ENCODE assay signal across 13 cellular contexts in genomic region chr19:11166281-11167142, GRCh38. TPM values are rescaled to one million over a fixed set of nuclear protein-coding genes. Genes with fewer than 3 reads are reported as not detected.
DNase-seq lines count a peak whose midpoint lies in the region; ATAC-seq, FAIRE-seq and TF ChIP-seq lines count a peak whose summit lies in the region.
"Had no signal": no experiment of that assay in that cellular context is flagged by ENCODE, and none has a peak within 500 bp of the region (broad histone marks: within the 10 kb centered on the region; RNA-seq: fewer than 3 reads in every experiment).

No MANE protein-coding gene starts in this region.

- H2AFZ ChIP-seq in HepG2 (ENCODE audit: low read length): no peak overlapping the region

- H3K36me3 ChIP-seq in liver (ENCODE audit: control insufficient read depth in 4 of 4, insufficient read depth in 3 of 4, low read depth in 1 of 4, low read length in 3 of 4) (peaks cover 5 to 15% (median 9%) of the 10 kb centered on the region in 4 donors), HepG2 (replicated peaks in 1 of 2; ENCODE audit: control insufficient read depth in 1 of 2, insufficient read depth in 2 of 2, low read length in 2 of 2) (peaks cover 4 to 7% of the 10 kb centered on the region in 2 experiments; a peak in 1 of 5 replicates), heart left ventricle (peaks cover 0 to 72% (median 63%) of the 10 kb centered on the region in 9 donors), aorta (ENCODE audit: control insufficient read depth in 1 of 2, insufficient read depth in 2 of 2, low read length in 1 of 2) (peaks cover 0 to 5% of the 10 kb centered on the region in 2 donors)

- no TSS peak for BruUV-seq in HepG2 (replicated peaks; lab: Mats Ljungman, UMichigan)

- no peak overlapping the region for H3K9ac ChIP-seq in liver (ENCODE audit: low read depth in 1 of 2, low read length in 2 of 2)
- H3K9ac ChIP-seq in HepG2 (ENCODE audit: insufficient read depth, low read depth, low read length): no peak overlapping the region

- H3K4me1 ChIP-seq in liver (ENCODE audit: control insufficient read depth in 4 of 4, insufficient read depth in 4 of 4, low read length in 3 of 4) (peaks cover 0 to 24% (median 12%) of the 10 kb centered on the region in 4 donors), HepG2 (ENCODE audit: insufficient read depth, low read length) (no peaks in the 10 kb centered on the region), heart left ventricle (peaks cover 3 to 43% (median 33%) of the 10 kb centered on the region in 12 donors), aorta (ENCODE audit: control insufficient read depth in 1 of 2, insufficient read depth in 2 of 2, low read length in 2 of 2) (no peaks in the 10 kb centered on the region)

- POLR2A ChIA-PET in HepG2 (lab: Yijun Ruan, JAX): interaction anchor here (1.6 kb wide), 1 partner anchor 23 kb away, joined by 4 read pairs; no protein-coding TSS in a partner anchor

- H3K27me3 ChIP-seq in liver (ENCODE audit: control insufficient read depth in 4 of 4, insufficient read depth in 4 of 4, low read length in 3 of 4) (no peaks in the 10 kb centered on the region), HepG2 (ENCODE audit: control insufficient read depth in 1 of 2, insufficient read depth in 2 of 2, low read length in 2 of 2) (no peaks in the 10 kb centered on the region), heart left ventricle (no peaks in the 10 kb centered on the region), aorta (ENCODE audit: control insufficient read depth in 1 of 2, insufficient read depth in 2 of 2, low read length in 1 of 2) (no peaks in the 10 kb centered on the region)

- DNase-seq in HepG2 (ENCODE audit: low spot score): no peak
- peak; percentile 38 to 76 (median 57) for DNase-seq in heart left ventricle
- DNase-seq in posterior vena cava (ENCODE audit: low spot score): peak; percentile 88
- DNase-seq in aorta: peak in 1 of 2 donors; percentile 60
- DNase-seq in activated CD4-positive, alpha-beta T cell treated with anti-CD3 and anti-CD28 coated beads, Interleukin-2, amount 50 U/mL, for 48 hours: no peak
- DNase-seq in iPS-NIHi7 (ENCODE audit: extremely low spot score): no peak
- DNase-seq: DND-41; effector CD8-positive, alpha-beta T cell; OCI-M1; stimulated activated CD4-positive, alpha-beta T cell treated with anti-CD3 and anti-CD28 coated beads, Interleukin-4, amount 100 ng/mL, for 1 hour; stimulated activated naive CD8-positive, alpha-beta T cell treated with anti-CD3 and anti-CD28 coated beads, Interleukin-15, amount 100 ng/mL, for 72 hours had no signal

- no peak overlapping the region for H3K4me2 ChIP-seq in HepG2 (ENCODE audit: low read depth, low read length)

- no peak for TF ChIP-seq EP300 in HepG2 (IDR thresholded peaks at IDR 0.05; ENCODE audit: low read depth in 2 of 2, low read length in 2 of 2)
- no peak for TF ChIP-seq EP300 in HepG2 (CRISPR knock-in tag; IDR thresholded peaks at IDR 0.05; ENCODE audit: borderline replicate concordance)

- no peak for ATAC-seq in HepG2
- peak; percentile 20 to 51 (median 28) for ATAC-seq in heart left ventricle
- peak; percentile 58 for ATAC-seq in aorta (ENCODE audit: low FRiP score)
- ATAC-seq in GM19467 (IDR thresholded peaks at IDR 0.05; ENCODE audit: unreplicated experiment): no peak
- ATAC-seq: stimulated activated naive CD8-positive, alpha-beta T cell treated with anti-CD3 and anti-CD28 coated beads, Interleukin-15, amount 100 ng/mL, for 72 hours had no signal

- H3K4me3 ChIP-seq in liver (ENCODE audit: low read depth in 1 of 3, low read length in 3 of 3): no peak overlapping the region
- no peak overlapping the region for H3K4me3 ChIP-seq in HepG2 (replicated peaks in 1 of 3; ENCODE audit: insufficient read depth in 1 of 3, low read depth in 2 of 3, low read length in 3 of 3)
- no peak overlapping the region for H3K4me3 ChIP-seq in heart left ventricle
- H3K4me3 ChIP-seq in aorta (ENCODE audit: low read length in 2 of 2): no peak overlapping the region

- intact Hi-C loops in HepG2 (cut with micrococcal nuclease; ENCODE audit: unreplicated experiment) (no loop called here), heart left ventricle (cut with DNase I) (no loop called here), posterior vena cava (cut with DNase I) (no loop called here), aorta (cut with DNase I) (loop anchor here in 1 of 2 donors (2.0 kb wide), 1 partner anchor 36 kb away; no protein-coding TSS in a partner anchor)

- no peak for TF ChIP-seq RAD21 in liver (IDR thresholded peaks at IDR 0.05)
- TF ChIP-seq RAD21 in HepG2 (CRISPR knock-in tag; IDR thresholded peaks at IDR 0.05): no peak

- no peak for FAIRE-seq in HepG2 (lab: Jason Lieb, UNC)

- no peak for TF ChIP-seq POLR2A in HepG2 (IDR thresholded peaks at IDR 0.05; ENCODE audit: insufficient read depth in 1 of 2, low read depth in 2 of 2, low read length in 2 of 2)
- no peak for TF ChIP-seq POLR2A in heart left ventricle (IDR thresholded peaks at IDR 0.05)

- H3K79me2 ChIP-seq in HepG2 (ENCODE audit: insufficient read depth, low read length): no peaks in the 10 kb centered on the region

- 86% methylated on average over 26 of the region's 26 CpGs for WGBS in liver
- WGBS in HepG2 (ENCODE audit: low lambda C conversion rate): 95% methylated on average over 26 of the region's 26 CpGs
- 69 to 75% (median 71%) methylated on average over 26 of the region's 26 CpGs for WGBS in heart left ventricle, 4 donors
- 17 to 19% methylated on average over 26 of the region's 26 CpGs for WGBS in aorta, 2 donors

- H4K20me1 ChIP-seq in HepG2 (ENCODE audit: insufficient read depth, low read length): no peaks in the 10 kb centered on the region

- no peak for TF ChIP-seq CTCF in liver (IDR thresholded peaks at IDR 0.05; ENCODE audit: low read depth, low read length, missing input control)
- TF ChIP-seq CTCF in HepG2 (CRISPR knock-in tag; IDR thresholded peaks at IDR 0.05): no peak
- no peak for TF ChIP-seq CTCF in heart left ventricle (IDR thresholded peaks at IDR 0.05)

- H3K9me3 ChIP-seq in liver (ENCODE audit: control insufficient read depth in 4 of 4, low read length in 3 of 4): no peaks in the 10 kb centered on the region
- H3K9me3 ChIP-seq in HepG2 (ENCODE audit: low read length): no peaks in the 10 kb centered on the region
- H3K9me3 ChIP-seq in heart left ventricle: no peaks in the 10 kb centered on the region
- H3K9me3 ChIP-seq in aorta (ENCODE audit: control insufficient read depth, low read length): no peaks in the 10 kb centered on the region

- CTCF ChIA-PET in HepG2 (lab: Yijun Ruan, JAX; ENCODE audit: low intra/inter-chr PET ratio, low total read pairs): no interaction called here

- in situ Hi-C loops in HepG2 (cut with HindIII; ENCODE audit: extremely low pct_ligation_motif_present, low pct_unique_long_range_greater_than_20kb): no loop called here

- H3K27ac ChIP-seq in liver (ENCODE audit: low read depth in 1 of 2, low read length in 2 of 2) (peak overlapping the region; percentile 23 to 79), HepG2 (ENCODE audit: extremely low read length, insufficient read depth, low read length) (no peak overlapping the region), heart left ventricle (peak overlapping the region; percentile 29 to 88 (median 82)), aorta (ENCODE audit: low read depth in 1 of 2, low read length in 2 of 2) (peak overlapping the region; percentile 83 to 91)

RNA-seq across cellular contexts. Expression of gene SPC24, which starts 10.9 kb away (rescaled TPM):
- total RNA-seq in liver (10 to 100 TPM in 1 of 2 donors, under 1 TPM in 1; 0.42 to 72.5 TPM), HepG2 (2016; rRNA removed; fragmentation: Illumina TruSeq; extraction: Trizol) (46.2 and 63.2 TPM in 2 replicates), heart left ventricle (10 to 100 TPM in 1 of 9 donors, 1 to 10 TPM in 8; 1.7 to 10.7 (median 5.2) TPM), posterior vena cava (1 to 10 TPM in 1 of 2 donors, under 1 TPM in 1; 0.81 to 2.2 TPM), aorta (1 to 10 TPM; 1.1 to 2.9 TPM)
- polyA plus RNA-seq in liver (1 to 10 TPM; 1.2 to 1.4 TPM), HepG2 (2011; rRNA removed) (8.8 and 10.0 TPM in 2 replicates), heart left ventricle (1 to 10 TPM; 1.4 to 3.0 TPM), aorta (1 to 10 TPM in 1 of 2 donors, under 1 TPM in 1; 0.43 to 1.0 TPM)
- total RNA-seq in HepG2 (2016; cell fraction: cytosol; rRNA removed; fragmentation: Illumina TruSeq; extraction: Trizol; ENCODE audit: low read depth): 7.6 and 7.9 TPM in 2 replicates
- 47.6 and 55.0 TPM in 2 replicates for total RNA-seq in HepG2 (2016; cell fraction: insoluble cytoplasmic fraction; rRNA removed; fragmentation: Illumina TruSeq; extraction: Trizol)
- total RNA-seq in HepG2 (2016; cell fraction: membrane; rRNA removed; fragmentation: Illumina TruSeq; extraction: Trizol): 21.9 and 24.3 TPM in 2 replicates
- total RNA-seq in HepG2 (2016; cell fraction: nucleus; rRNA removed; fragmentation: Illumina TruSeq; extraction: Trizol): 24.3 and 25.4 TPM in 2 replicates
- polyA plus RNA-seq in HepG2 (2011; cell fraction: cytosol; rRNA removed): 6.3 and 10.5 TPM in 2 replicates
- polyA plus RNA-seq in HepG2 (2011; cell fraction: nucleus; rRNA removed): 10.2 and 12.2 TPM in 2 replicates
- 3.9 and 8.5 TPM in 2 replicates for polyA plus RNA-seq in HepG2 (2012)
- polyA plus RNA-seq in HepG2 (2016; cell fraction: cytosol; fragmentation: Illumina TruSeq; extraction: Trizol; ENCODE audit: low read depth): 3.0 and 3.9 TPM in 2 replicates
- polyA plus RNA-seq in HepG2 (2016; cell fraction: insoluble cytoplasmic fraction; fragmentation: Illumina TruSeq; extraction: Trizol; ENCODE audit: low read depth): 26.0 and 27.0 TPM in 2 replicates
- polyA plus RNA-seq in HepG2 (2016; cell fraction: membrane; fragmentation: Illumina TruSeq; extraction: Trizol; ENCODE audit: low read depth): 7.2 and 8.5 TPM in 2 replicates
- 31.6 and 34.4 TPM in 2 replicates for polyA plus RNA-seq in HepG2 (2016; cell fraction: nucleus; fragmentation: Illumina TruSeq; extraction: Trizol; ENCODE audit: insufficient read depth, low read depth)
- polyA minus RNA-seq in HepG2 (2011; rRNA and poly(A)+ RNA removed; ENCODE audit: low replicate concordance): 27.2 and 131 TPM in 2 replicates
- 11.4 and 21.7 TPM in 2 replicates for polyA minus RNA-seq in HepG2 (2011; cell fraction: cytosol; rRNA and poly(A)+ RNA removed)
- 8.6 and 9.8 TPM in 2 replicates for polyA minus RNA-seq in HepG2 (2011; cell fraction: nucleus; rRNA and poly(A)+ RNA removed)

RNA-seq across cellular contexts. Expression of gene KANK2, which starts 30.8 kb away (rescaled TPM):
- 10 to 100 TPM; 51.0 to 67.8 TPM for total RNA-seq in liver
- 10 to 100 TPM; 15.0 to 30.3 TPM for polyA plus RNA-seq in liver
- total RNA-seq in HepG2 (2016; rRNA removed; fragmentation: Illumina TruSeq; extraction: Trizol): 11.0 and 12.9 TPM in 2 replicates
- total RNA-seq in HepG2 (2016; cell fraction: cytosol; rRNA removed; fragmentation: Illumina TruSeq; extraction: Trizol; ENCODE audit: low read depth): 1.5 TPM in 2 replicates
- 10.8 and 16.5 TPM in 2 replicates for total RNA-seq in HepG2 (2016; cell fraction: insoluble cytoplasmic fraction; rRNA removed; fragmentation: Illumina TruSeq; extraction: Trizol)
- total RNA-seq in HepG2 (2016; cell fraction: membrane; rRNA removed; fragmentation: Illumina TruSeq; extraction: Trizol): 6.2 TPM in 2 replicates
- 12.8 and 13.5 TPM in 2 replicates for total RNA-seq in HepG2 (2016; cell fraction: nucleus; rRNA removed; fragmentation: Illumina TruSeq; extraction: Trizol)
- polyA plus RNA-seq in HepG2 (2011; rRNA removed): 5.7 and 6.8 TPM in 2 replicates
- polyA plus RNA-seq in HepG2 (2011; cell fraction: cytosol; rRNA removed): 4.3 and 5.1 TPM in 2 replicates
- polyA plus RNA-seq in HepG2 (2011; cell fraction: nucleus; rRNA removed): 21.5 and 24.8 TPM in 2 replicates
- polyA plus RNA-seq in HepG2 (2012): 7.1 and 11.3 TPM in 2 replicates
- 0.79 and 1.2 TPM in 2 replicates for polyA plus RNA-seq in HepG2 (2016; cell fraction: cytosol; fragmentation: Illumina TruSeq; extraction: Trizol; ENCODE audit: low read depth)
- 8.4 and 13.7 TPM in 2 replicates for polyA plus RNA-seq in HepG2 (2016; cell fraction: insoluble cytoplasmic fraction; fragmentation: Illumina TruSeq; extraction: Trizol; ENCODE audit: low read depth)
- 2.9 and 3.9 TPM in 2 replicates for polyA plus RNA-seq in HepG2 (2016; cell fraction: membrane; fragmentation: Illumina TruSeq; extraction: Trizol; ENCODE audit: low read depth)
- polyA plus RNA-seq in HepG2 (2016; cell fraction: nucleus; fragmentation: Illumina TruSeq; extraction: Trizol; ENCODE audit: insufficient read depth, low read depth): 27.2 and 28.0 TPM in 2 replicates
- 25.5 and 78.0 TPM in 2 replicates for polyA minus RNA-seq in HepG2 (2011; rRNA and poly(A)+ RNA removed; ENCODE audit: low replicate concordance)
- 8.5 and 9.8 TPM in 2 replicates for polyA minus RNA-seq in HepG2 (2011; cell fraction: cytosol; rRNA and poly(A)+ RNA removed)
- polyA minus RNA-seq in HepG2 (2011; cell fraction: nucleus; rRNA and poly(A)+ RNA removed): 5.2 and 9.0 TPM in 2 replicates
- 1,000 to 10,000 TPM in 1 of 9 donors, 100 to 1,000 TPM in 8; 232 to 1,831 (median 296) TPM for total RNA-seq in heart left ventricle
- polyA plus RNA-seq in heart left ventricle: 100 to 1,000 TPM; 275 to 281 TPM
- total RNA-seq in posterior vena cava: 100 to 1,000 TPM; 355 to 482 TPM
- 100 to 1,000 TPM; 316 to 379 TPM for total RNA-seq in aorta
- polyA plus RNA-seq in aorta: 100 to 1,000 TPM; 269 to 282 TPM

Comparison
In these comparisons a context has a peak if more than half of its experiments do, and no peak if none do; other contexts are left out.
1. ATAC-seq: peak in heart left ventricle (4 of 4) and aorta (single experiment); none in HepG2 (single experiment) and GM19467 (single experiment).
2. DNase-seq: peak in heart left ventricle (5 of 5) and posterior vena cava (single experiment); none in HepG2 (single experiment), activated CD4-positive, alpha-beta T cell treated with anti-CD3 and anti-CD28 coated beads, Interleukin-2, amount 50 U/mL, for 48 hours (0 of 2) and iPS-NIHi7 (single experiment).